Comparison of ENCODE assay signal across 27 cellular contexts in the genomic region with DNA sequence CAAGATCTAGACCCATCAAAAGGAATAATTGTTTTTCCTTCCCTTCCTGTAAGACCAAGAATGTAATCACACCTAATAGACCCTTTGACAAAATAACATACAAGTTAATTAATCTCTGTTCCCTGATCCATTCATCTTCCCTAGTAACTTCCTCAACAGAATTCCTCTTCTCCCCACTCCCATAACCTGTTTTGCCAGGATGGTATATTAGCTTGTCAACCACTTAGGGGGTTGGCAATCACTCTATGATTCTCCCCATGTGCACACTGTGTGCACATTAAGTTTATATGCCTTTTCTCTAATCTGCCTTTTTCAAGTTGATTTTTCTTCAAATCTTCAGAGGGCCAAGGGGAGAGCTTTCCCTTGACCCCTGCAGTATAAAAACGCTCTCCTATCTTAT.
"Had no signal": no experiment of that assay in that cellular context is flagged by ENCODE, and none has a peak within 500 bp of the region (broad histone marks: within the 10 kb centered on the region; RNA-seq: fewer than 3 reads in every experiment).

No MANE protein-coding gene starts in this region.

- H2AFZ ChIP-seq: neural progenitor cell, parathyroid adenoma had no signal

- H3K36me3 ChIP-seq: neural progenitor cell, ovary, right lobe of liver, sigmoid colon, suprapubic skin, tibial artery, transverse colon, upper lobe of right lung, uterus had no signal

- H3K4me3 ChIP-seq: neural progenitor cell, ovary, psoas muscle, right lobe of liver, sigmoid colon, suprapubic skin, testis, tibial artery, transverse colon, upper lobe of right lung, uterus had no signal

- H3K4me2 ChIP-seq: neural progenitor cell had no signal

- H3K4me1 ChIP-seq: parathyroid adenoma, uterus had no signal

- H3K9me3 ChIP-seq: ovary, psoas muscle, right lobe of liver, sigmoid colon, suprapubic skin, testis, tibial artery, transverse colon, upper lobe of right lung, uterus had no signal

- H3K27ac ChIP-seq: neural progenitor cell, ovary, parathyroid adenoma, psoas muscle, right lobe of liver, sigmoid colon, suprapubic skin, testis, tibial artery, transverse colon, upper lobe of right lung, uterus had no signal

- DNase-seq: natural killer cell; occipital lobe; ovary; posterior cingulate gyrus; psoas muscle; right cardiac atrium; right lobe of liver; sigmoid colon; small intestine; stimulated activated CD4-positive, alpha-beta T cell treated with anti-CD3 and anti-CD28 coated beads, Interleukin-15, amount 100 ng/mL, for 24 hours; stimulated activated CD4-positive, alpha-beta T cell treated with anti-CD3 and anti-CD28 coated beads, Interleukin-2, amount 100 ng/mL, for 24 hours; stimulated activated CD4-positive, alpha-beta T cell treated with anti-CD3 and anti-CD28 coated beads, Interleukin-2, amount 100 ng/mL, for 48 hours; stimulated activated CD4-positive, alpha-beta T cell treated with anti-CD3 and anti-CD28 coated beads, Interleukin-4, amount 100 ng/mL, for 24 hours; stimulated activated CD8-positive, alpha-beta memory T cell treated with anti-CD3 and anti-CD28 coated beads, Interleukin-4, amount 100 ng/mL, for 48 hours; stimulated activated naive CD4-positive, alpha-beta T cell; stimulated activated naive CD8-positive, alpha-beta T cell treated with anti-CD3 and anti-CD28 coated beads, Interleukin-15, amount 100 ng/mL, for 72 hours; stimulated activated naive CD8-positive, alpha-beta T cell treated with anti-CD3 and anti-CD28 coated beads, Interleukin-15, Interleukin-2, amounts not matched to agents 100 U/mL and 50 U/mL, for 24 hours; substantia nigra; testis; tibial artery; transverse colon; upper lobe of right lung; uterus had no signal

- ATAC-seq: natural killer cell; psoas muscle; right cardiac atrium; right lobe of liver; stimulated activated memory B cell treated with anti-CD40 and anti-IgM and Interleukin-4, amounts not matched to agents 10 μg/mL and 1 μg/mL and 100 μg/mL, for 72 hours; stimulated activated naive CD8-positive, alpha-beta T cell treated with anti-CD3 and anti-CD28 coated beads, Interleukin-15, amount 100 ng/mL, for 72 hours; stimulated activated naive CD8-positive, alpha-beta T cell treated with anti-CD3 and anti-CD28 coated beads, Interleukin-15, Interleukin-2, amounts not matched to agents 100 U/mL and 50 U/mL, for 24 hours; upper lobe of right lung had no signal
